ENCODE assay signal across 25 cellular contexts in the genomic region with DNA sequence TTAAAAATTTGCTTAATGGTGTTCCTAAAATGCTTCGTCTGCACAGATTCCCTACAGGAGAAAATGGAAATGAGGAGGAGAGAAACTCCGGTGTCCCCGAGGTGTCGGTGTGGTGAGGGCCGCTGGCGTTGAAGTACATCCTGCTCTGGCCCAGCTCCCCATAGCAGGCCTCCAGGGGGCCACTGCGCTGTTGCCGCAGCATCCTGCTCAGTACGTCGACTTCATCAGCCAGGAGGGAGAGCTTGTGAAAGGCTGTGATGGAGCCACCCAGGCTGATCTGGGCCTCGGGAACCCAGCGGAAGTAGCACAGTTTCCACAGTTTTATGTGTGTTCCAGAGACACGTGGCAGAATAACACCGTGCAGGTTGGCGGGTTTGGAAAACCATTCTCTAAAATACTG. TPM values are rescaled to one million over a fixed set of nuclear protein-coding genes. Genes with fewer than 3 reads are reported as not detected.
DNase-seq lines count a peak whose midpoint lies in the region; ATAC-seq, FAIRE-seq and TF ChIP-seq lines count a peak whose summit lies in the region.
"Had no signal": no experiment of that assay in that cellular context is flagged by ENCODE, and none has a peak within 500 bp of the region (broad histone marks: within the 10 kb centered on the region; RNA-seq: fewer than 3 reads in every experiment).

No MANE protein-coding gene starts in this region.

- no peak overlapping the region for H2AFZ ChIP-seq in HepG2 (ENCODE audit: low read length)
- H2AFZ ChIP-seq: GM23248 had no signal

- in situ Hi-C loops in HepG2 (cut with HindIII; ENCODE audit: extremely low pct_ligation_motif_present, low pct_unique_long_range_greater_than_20kb), result no loop called here

- H3K27ac ChIP-seq in HepG2 (ENCODE audit: extremely low read length, insufficient read depth, low read length), result no peak overlapping the region
- H3K27ac ChIP-seq in right lobe of liver, result no peak overlapping the region
- H3K27ac ChIP-seq: BLaER1, GM23248, SJCRH30 had no signal

- TF ChIP-seq EP300 in HepG2 (IDR thresholded peaks at IDR 0.05; ENCODE audit: low read depth in 2 of 2, low read length in 2 of 2), result no peak
- no peak for TF ChIP-seq EP300 in HepG2 (CRISPR knock-in tag; IDR thresholded peaks at IDR 0.05; ENCODE audit: borderline replicate concordance)

- no TSS peak for BruUV-seq in HepG2 (replicated peaks; lab: Mats Ljungman, UMichigan)

- H3K36me3 ChIP-seq in HepG2 (replicated peaks in 1 of 2; ENCODE audit: control insufficient read depth in 1 of 2, insufficient read depth in 2 of 2, low read length in 2 of 2) (peaks cover 24 to 80% of the 10 kb centered on the region in 2 experiments), right lobe of liver (peaks cover 0 to 82% (median 49%) of the 10 kb centered on the region in 4 donors)

- H3K36me3 Mint-ChIP-seq in activated T-helper 17 cell treated with anti-CD3 and anti-CD28 coated beads, Interleukin-2, amount 50 U/mL, for 72 hours (ENCODE audit: low read depth), result peaks cover 98% of the 10 kb centered on the region

- intact Hi-C loops in HepG2 (cut with micrococcal nuclease; ENCODE audit: unreplicated experiment), result no loop called here
- intact Hi-C loops in right lobe of liver (cut with DNase I), result no loop called here

- H3K27me3 ChIP-seq in HepG2 (ENCODE audit: control insufficient read depth in 1 of 2, insufficient read depth in 2 of 2, low read length in 2 of 2) (no peaks in the 10 kb centered on the region), right lobe of liver (no peaks in the 10 kb centered on the region)
- H3K27me3 ChIP-seq: BLaER1, SJCRH30 had no signal

- TF ChIP-seq POLR2A in HepG2 (IDR thresholded peaks at IDR 0.05; ENCODE audit: insufficient read depth in 1 of 2, low read depth in 2 of 2, low read length in 2 of 2) (no peak), right lobe of liver (IDR thresholded peaks at IDR 0.05) (no peak)

- H3K4me3 ChIP-seq in HepG2 (replicated peaks in 1 of 3; ENCODE audit: insufficient read depth in 1 of 3, low read depth in 2 of 3, low read length in 3 of 3) (no peak overlapping the region), right lobe of liver (no peak overlapping the region)
- H3K4me3 ChIP-seq: BLaER1, GM23248, SJCRH30 had no signal

- no peak overlapping the region for H3K9ac ChIP-seq in HepG2 (ENCODE audit: insufficient read depth, low read depth, low read length)
- H3K9ac ChIP-seq: BLaER1, GM23248 had no signal

- H3K4me3 Mint-ChIP-seq in activated T-helper 17 cell treated with anti-CD3 and anti-CD28 coated beads, Interleukin-2, amount 50 U/mL, for 72 hours, result no peak overlapping the region
- H3K4me3 Mint-ChIP-seq: CD8-positive, alpha-beta memory T cell; HFFc6 had no signal

- H3K27ac Mint-ChIP-seq in activated T-helper 17 cell treated with anti-CD3 and anti-CD28 coated beads, Interleukin-2, amount 50 U/mL, for 72 hours, result peak overlapping the region; percentile 28
- H3K27ac Mint-ChIP-seq: HFFc6 had no signal

- no peaks in the 10 kb centered on the region for H3K27me3 Mint-ChIP-seq in activated T-helper 17 cell treated with anti-CD3 and anti-CD28 coated beads, Interleukin-2, amount 50 U/mL, for 72 hours
- H3K27me3 Mint-ChIP-seq: CD8-positive, alpha-beta memory T cell had no signal

- TF ChIP-seq CTCF in HepG2 (CRISPR knock-in tag; IDR thresholded peaks at IDR 0.05) (no peak), right lobe of liver (IDR thresholded peaks at IDR 0.05) (no peak)

- H3K79me2 ChIP-seq in HepG2 (ENCODE audit: insufficient read depth, low read length), result no peaks in the 10 kb centered on the region

- ATAC-seq in HepG2 (no peak; the same call in 2 of the 3 replicates), right lobe of liver (no peak), esophagus mucosa (no peak)
- ATAC-seq in activated T-helper 17 cell treated with anti-CD3 and anti-CD28 coated beads, Interleukin-2, amount 50 U/mL, for 72 hours (replicated peaks), result no peak

- POLR2A ChIA-PET in HepG2 (lab: Yijun Ruan, JAX), result interaction anchor here (1.1 kb wide), 1 partner anchor 188 kb away, joined by 3 read pairs; no protein-coding TSS in a partner anchor

- WGBS in HepG2 (ENCODE audit: low lambda C conversion rate), result 96% methylated on average over 11 of the region's 15 CpGs
- WGBS in right lobe of liver (ENCODE audit: insufficient coverage, low coverage, low lambda C conversion rate, missing lambda C conversion rate), result 73% methylated on average over 3 of the region's 15 CpGs

- H4K20me1 ChIP-seq in HepG2 (ENCODE audit: insufficient read depth, low read length), result no peaks in the 10 kb centered on the region

- no peaks in the 10 kb centered on the region for H3K4me1 Mint-ChIP-seq in activated T-helper 17 cell treated with anti-CD3 and anti-CD28 coated beads, Interleukin-2, amount 50 U/mL, for 72 hours
- H3K4me1 Mint-ChIP-seq: CD8-positive, alpha-beta memory T cell had no signal

- no peak for TF ChIP-seq RAD21 in HepG2 (CRISPR knock-in tag; IDR thresholded peaks at IDR 0.05)

- CTCF ChIA-PET in HepG2 (lab: Yijun Ruan, JAX; ENCODE audit: low intra/inter-chr PET ratio, low total read pairs), result no interaction called here

- FAIRE-seq in HepG2 (lab: Jason Lieb, UNC), result no peak
- FAIRE-seq: A204.1, GM12891, HTR-8/SVneo had no signal

- H3K9me3 Mint-ChIP-seq in activated T-helper 17 cell treated with anti-CD3 and anti-CD28 coated beads, Interleukin-2, amount 50 U/mL, for 72 hours, result no peaks in the 10 kb centered on the region
- H3K9me3 Mint-ChIP-seq: CD8-positive, alpha-beta memory T cell; HFFc6 had no signal

- H3K9me3 ChIP-seq in HepG2 (ENCODE audit: low read length) (no peaks in the 10 kb centered on the region), right lobe of liver (no peaks in the 10 kb centered on the region)
- H3K9me3 ChIP-seq: BLaER1, SJCRH30 had no signal

- H3K4me1 ChIP-seq in HepG2 (ENCODE audit: insufficient read depth, low read length), result no peaks in the 10 kb centered on the region
- H3K4me1 ChIP-seq in right lobe of liver, result peaks cover 0 to 12% (median 3%) of the 10 kb centered on the region in 4 donors
- H3K4me1 ChIP-seq: SJCRH30 had no signal

- H3K4me2 ChIP-seq in HepG2 (ENCODE audit: low read depth, low read length), result no peak overlapping the region
- H3K4me2 ChIP-seq: BLaER1 had no signal

- DNase-seq in HepG2 (ENCODE audit: low spot score) (no peak), right lobe of liver (no peak), iPS-NIHi7 (ENCODE audit: extremely low spot score) (peak; percentile 18), NCI-H1694 (lab: John Stamatoyannopoulos, UW) (no peak), GF-D8 (lab: John Stamatoyannopoulos, UW) (no peak), midbrain (lab: John Stamatoyannopoulos, UW) (no peak)
- DNase-seq: CD8-positive, alpha-beta memory T cell; DND-41; GDM1; GM23248; HFFc6; KBM-7; MV-4-11; NCI-H1417; NCI-H1930; NCI-H2171; NCI-H446; NCI-H69; SJCRH30 had no signal

RNA-seq across cellular contexts. Expression of gene FAN1, which starts 37.8 kb away (rescaled TPM):
- total RNA-seq in HepG2 (2016; rRNA removed; fragmentation: Illumina TruSeq; extraction: Trizol), result 20.1 TPM in 2 replicates
- 4.1 and 4.4 TPM in 2 replicates for total RNA-seq in HepG2 (2016; cell fraction: cytosol; rRNA removed; fragmentation: Illumina TruSeq; extraction: Trizol; ENCODE audit: low read depth)
- total RNA-seq in HepG2 (2016; cell fraction: insoluble cytoplasmic fraction; rRNA removed; fragmentation: Illumina TruSeq; extraction: Trizol), result 19.9 and 22.2 TPM in 2 replicates
- 6.1 and 6.5 TPM in 2 replicates for total RNA-seq in HepG2 (2016; cell fraction: membrane; rRNA removed; fragmentation: Illumina TruSeq; extraction: Trizol)
- 26.9 and 28.2 TPM in 2 replicates for total RNA-seq in HepG2 (2016; cell fraction: nucleus; rRNA removed; fragmentation: Illumina TruSeq; extraction: Trizol)
- 10.6 and 10.8 TPM in 2 replicates for polyA plus RNA-seq in HepG2 (2011; rRNA removed)
- 3.8 and 4.4 TPM in 2 replicates for polyA plus RNA-seq in HepG2 (2011; cell fraction: cytosol; rRNA removed)
- 23.7 and 25.7 TPM in 2 replicates for polyA plus RNA-seq in HepG2 (2011; cell fraction: nucleus; rRNA removed)
- polyA plus RNA-seq in HepG2 (2012), result 10.8 and 11.8 TPM in 2 replicates
- 0.77 and 0.95 TPM in 2 replicates for polyA plus RNA-seq in HepG2 (2016; cell fraction: cytosol; fragmentation: Illumina TruSeq; extraction: Trizol; ENCODE audit: low read depth)
- polyA plus RNA-seq in HepG2 (2016; cell fraction: insoluble cytoplasmic fraction; fragmentation: Illumina TruSeq; extraction: Trizol; ENCODE audit: low read depth), result 12.4 and 13.7 TPM in 2 replicates
- polyA plus RNA-seq in HepG2 (2016; cell fraction: membrane; fragmentation: Illumina TruSeq; extraction: Trizol; ENCODE audit: low read depth), result 2.1 and 2.4 TPM in 2 replicates
- 37.1 and 37.4 TPM in 2 replicates for polyA plus RNA-seq in HepG2 (2016; cell fraction: nucleus; fragmentation: Illumina TruSeq; extraction: Trizol; ENCODE audit: insufficient read depth, low read depth)
- 8.0 and 13.8 TPM in 2 replicates for polyA minus RNA-seq in HepG2 (2011; rRNA and poly(A)+ RNA removed; ENCODE audit: low replicate concordance)
- polyA minus RNA-seq in HepG2 (2011; cell fraction: cytosol; rRNA and poly(A)+ RNA removed), result 2.9 and 6.5 TPM in 2 replicates
- 27.3 and 28.8 TPM in 2 replicates for polyA minus RNA-seq in HepG2 (2011; cell fraction: nucleus; rRNA and poly(A)+ RNA removed)
- 10 to 100 TPM in 4 of 6 experiments, 1 to 10 TPM in 2; 7.6 to 16.3 (median 13.3) TPM for total RNA-seq in right lobe of liver
- total RNA-seq in activated T-helper 17 cell treated with anti-CD3 and anti-CD28 coated beads, Interleukin-2, amount 50 U/mL, for 72 hours, result 10 to 100 TPM; 15.9 to 17.8 TPM
- 8.3 TPM for total RNA-seq in esophagus mucosa

RNA-seq across cellular contexts. Expression of gene MTMR10, which starts 49.9 kb away (rescaled TPM):
- total RNA-seq in HepG2 (2016; rRNA removed; fragmentation: Illumina TruSeq; extraction: Trizol), result 17.4 and 18.6 TPM in 2 replicates
- 2.5 and 2.7 TPM in 2 replicates for total RNA-seq in HepG2 (2016; cell fraction: cytosol; rRNA removed; fragmentation: Illumina TruSeq; extraction: Trizol; ENCODE audit: low read depth)
- total RNA-seq in HepG2 (2016; cell fraction: insoluble cytoplasmic fraction; rRNA removed; fragmentation: Illumina TruSeq; extraction: Trizol), result 17.6 and 17.8 TPM in 2 replicates
- 8.5 and 10.1 TPM in 2 replicates for total RNA-seq in HepG2 (2016; cell fraction: membrane; rRNA removed; fragmentation: Illumina TruSeq; extraction: Trizol)
- total RNA-seq in HepG2 (2016; cell fraction: nucleus; rRNA removed; fragmentation: Illumina TruSeq; extraction: Trizol), result 29.2 and 29.6 TPM in 2 replicates
- polyA plus RNA-seq in HepG2 (2011; rRNA removed), result 10.0 and 10.2 TPM in 2 replicates
- 4.3 and 6.3 TPM in 2 replicates for polyA plus RNA-seq in HepG2 (2011; cell fraction: cytosol; rRNA removed)
- polyA plus RNA-seq in HepG2 (2011; cell fraction: nucleus; rRNA removed), result 10.5 and 10.7 TPM in 2 replicates
- polyA plus RNA-seq in HepG2 (2012), result 11.6 and 14.6 TPM in 2 replicates
- 1.1 TPM in 2 replicates for polyA plus RNA-seq in HepG2 (2016; cell fraction: cytosol; fragmentation: Illumina TruSeq; extraction: Trizol; ENCODE audit: low read depth)
- 13.3 and 14.3 TPM in 2 replicates for polyA plus RNA-seq in HepG2 (2016; cell fraction: insoluble cytoplasmic fraction; fragmentation: Illumina TruSeq; extraction: Trizol; ENCODE audit: low read depth)
- polyA plus RNA-seq in HepG2 (2016; cell fraction: membrane; fragmentation: Illumina TruSeq; extraction: Trizol; ENCODE audit: low read depth), result 4.3 and 4.6 TPM in 2 replicates
- polyA plus RNA-seq in HepG2 (2016; cell fraction: nucleus; fragmentation: Illumina TruSeq; extraction: Trizol; ENCODE audit: insufficient read depth, low read depth), result 16.0 and 20.6 TPM in 2 replicates
- 6.1 and 8.6 TPM in 2 replicates for polyA minus RNA-seq in HepG2 (2011; rRNA and poly(A)+ RNA removed; ENCODE audit: low replicate concordance)
- 8.5 and 9.8 TPM in 2 replicates for polyA minus RNA-seq in HepG2 (2011; cell fraction: cytosol; rRNA and poly(A)+ RNA removed)
- polyA minus RNA-seq in HepG2 (2011; cell fraction: nucleus; rRNA and poly(A)+ RNA removed), result 79.1 and 87.2 TPM in 2 replicates
- 10 to 100 TPM; 16.2 to 29.1 (median 22.3) TPM for total RNA-seq in right lobe of liver
- 10 to 100 TPM in 1 of 2 donors, 1 to 10 TPM in 1; 9.9 to 10.6 TPM for total RNA-seq in activated T-helper 17 cell treated with anti-CD3 and anti-CD28 coated beads, Interleukin-2, amount 50 U/mL, for 72 hours
- 19.1 TPM for total RNA-seq in esophagus mucosa
